Comparison of ENCODE assay signal across 12 cellular contexts in the genomic region with DNA sequence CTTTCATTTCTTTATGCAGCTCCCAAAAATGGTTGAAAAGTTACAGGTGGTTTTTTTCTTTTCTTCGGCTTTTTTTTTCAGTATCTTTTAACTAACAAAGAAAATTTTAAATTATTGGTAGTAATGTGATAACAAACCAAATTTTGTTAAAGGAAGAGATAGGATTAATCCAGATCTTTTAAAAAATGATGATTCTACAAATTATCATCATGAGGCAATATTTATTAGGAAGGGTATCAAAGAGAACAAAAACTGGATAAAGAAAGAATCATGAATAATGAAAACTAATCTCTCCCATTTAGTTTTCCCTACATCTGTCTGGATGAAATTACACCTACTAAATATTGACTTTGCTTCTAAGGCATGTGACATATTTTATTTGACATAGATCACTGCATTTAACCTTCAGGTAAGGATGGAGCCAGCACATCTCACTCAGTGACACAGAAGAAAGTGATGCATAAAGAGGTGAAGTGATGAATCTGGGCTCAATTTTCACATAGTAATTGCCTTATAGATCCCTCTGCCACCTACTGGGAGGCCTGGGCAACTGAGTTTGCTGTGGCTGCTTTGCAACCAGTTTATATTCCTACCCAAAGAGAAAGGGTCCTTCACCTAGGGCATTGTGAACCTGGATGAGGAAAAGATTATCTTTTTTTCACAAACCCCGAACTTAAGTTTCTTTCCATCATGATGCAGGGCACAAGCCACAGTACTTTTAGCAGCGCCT.
DNase-seq lines count a peak whose midpoint lies in the region; TF ChIP-seq lines count a peak whose summit lies in the region.
"Had no signal": no experiment of that assay in that cellular context is flagged by ENCODE, and none has a peak within 500 bp of the region (broad histone marks: within the 10 kb centered on the region; RNA-seq: fewer than 3 reads in every experiment).

No MANE protein-coding gene starts in this region.

- peaks cover 18% of the 10 kb centered on the region for H3K27me3 Mint-ChIP-seq in neural crest cell (ENCODE audit: low read depth)
- H3K27me3 Mint-ChIP-seq: activated naive CD4-positive, alpha-beta T cell treated with anti-CD3 and anti-CD28 coated beads, Interleukin-2, amount 50 U/mL, for 24 hours; B cell; T-cell had no signal

- no peaks in the 10 kb centered on the region for H4K20me1 ChIP-seq in mammary epithelial cell (ENCODE audit: insufficient read depth, low read length)

- dilution Hi-C loops in mammary epithelial cell (cut with HindIII; ENCODE audit: low sequenced_read_pairs): no loop called here

- no peak overlapping the region for H3K4me3 ChIP-seq in mammary epithelial cell (replicated peaks in 1 of 3; ENCODE audit: insufficient read depth in 1 of 3, low read depth in 2 of 3, low read length in 3 of 3)
- H3K4me3 ChIP-seq in thyroid gland (replicated peaks in 1 of 3): no peak overlapping the region
- H3K4me3 ChIP-seq: stomach had no signal

- intact Hi-C loops in mammary epithelial cell (cut with micrococcal nuclease): no loop called here
- intact Hi-C loops in thyroid gland (cut with DNase I): no loop called here

- no peak for TF ChIP-seq POLR2A in thyroid gland (IDR thresholded peaks at IDR 0.05)

- H3K27ac ChIP-seq in mammary epithelial cell (ENCODE audit: insufficient read depth, low read depth, low read length) (no peak overlapping the region), thyroid gland (no peak overlapping the region)
- H3K27ac ChIP-seq: stomach had no signal

- BruUV-seq in mammary epithelial cell (replicated peaks; lab: Mats Ljungman, UMichigan): no TSS peak

- H3K9ac ChIP-seq in mammary epithelial cell (ENCODE audit: insufficient read depth, low read length): no peak overlapping the region

- H3K27ac Mint-ChIP-seq in neural crest cell (ENCODE audit: unreplicated experiment): no peak overlapping the region
- H3K27ac Mint-ChIP-seq: activated naive CD4-positive, alpha-beta T cell treated with anti-CD3 and anti-CD28 coated beads, Interleukin-2, amount 50 U/mL, for 24 hours; B cell had no signal

- WGBS in mammary epithelial cell (ENCODE audit: low coverage, missing lambda C conversion rate): 85% methylated on average over 3 of the region's 3 CpGs
- 88 to 89% methylated on average over 3 of the region's 3 CpGs for WGBS in thyroid gland, 2 donors

- no peaks in the 10 kb centered on the region for H3K36me3 Mint-ChIP-seq in neural crest cell (ENCODE audit: low read depth)
- H3K36me3 Mint-ChIP-seq: activated naive CD4-positive, alpha-beta T cell treated with anti-CD3 and anti-CD28 coated beads, Interleukin-2, amount 50 U/mL, for 24 hours; T-cell had no signal

- H3K4me1 Mint-ChIP-seq in neural crest cell: peaks cover 5% of the 10 kb centered on the region

- H3K36me3 ChIP-seq in mammary epithelial cell (ENCODE audit: insufficient read depth, low read length): no peaks in the 10 kb centered on the region
- no peaks in the 10 kb centered on the region for H3K36me3 ChIP-seq in thyroid gland
- H3K36me3 ChIP-seq: stomach had no signal

- H2AFZ ChIP-seq in mammary epithelial cell (ENCODE audit: low read depth, low read length): no peak overlapping the region

- H3K4me1 ChIP-seq in mammary epithelial cell (ENCODE audit: insufficient read depth, low read length) (no peaks in the 10 kb centered on the region), thyroid gland (no peaks in the 10 kb centered on the region)
- H3K4me1 ChIP-seq: stomach had no signal

- no peaks in the 10 kb centered on the region for H3K9me3 ChIP-seq in mammary epithelial cell (replicated peaks; ENCODE audit: insufficient read depth, low read length)
- no peaks in the 10 kb centered on the region for H3K9me3 ChIP-seq in thyroid gland
- H3K9me3 ChIP-seq: stomach had no signal

- DNase-seq in NCI-H510A treated with DMSO at 0.1 percent for 48 hours (lab: John Stamatoyannopoulos, UW): peak; percentile 33
- no peak for DNase-seq in NCI-H510A (lab: John Stamatoyannopoulos, UW)
- DNase-seq in HuH-7 (ENCODE audit: low spot score): peak; percentile 4
- no peak for DNase-seq in mammary epithelial cell
- no peak for DNase-seq in neural crest cell (ENCODE audit: low read depth, low spot score)
- no peak for DNase-seq in thyroid gland
- DNase-seq in activated gamma-delta T cell (lab: John Stamatoyannopoulos, UW): no peak
- DNase-seq in DMS79 (lab: John Stamatoyannopoulos, UW): no peak
- DNase-seq: stomach had no signal

- CTCF ChIA-PET in mammary epithelial cell (lab: Charles Lee; ENCODE audit: low non-redundant PET): no interaction called here

- no peaks in the 10 kb centered on the region for H3K9me3 Mint-ChIP-seq in neural crest cell
- H3K9me3 Mint-ChIP-seq: activated naive CD4-positive, alpha-beta T cell treated with anti-CD3 and anti-CD28 coated beads, Interleukin-2, amount 50 U/mL, for 24 hours had no signal

- in situ Hi-C loops in mammary epithelial cell (cut with MboI; ENCODE audit: low sequenced_read_pairs in 2 of 2): no loop called here

- no peak overlapping the region for H3K4me3 Mint-ChIP-seq in neural crest cell
- H3K4me3 Mint-ChIP-seq: activated naive CD4-positive, alpha-beta T cell treated with anti-CD3 and anti-CD28 coated beads, Interleukin-2, amount 50 U/mL, for 24 hours; B cell; T-cell had no signal

- H3K79me2 ChIP-seq in mammary epithelial cell (ENCODE audit: insufficient read depth, low read length): no peaks in the 10 kb centered on the region

- H3K27me3 ChIP-seq in mammary epithelial cell (ENCODE audit: insufficient read depth, low read length) (peaks cover 2% of the 10 kb centered on the region), thyroid gland (no peaks in the 10 kb centered on the region)
- H3K27me3 ChIP-seq: stomach had no signal

- no peak overlapping the region for H3K4me2 ChIP-seq in mammary epithelial cell (ENCODE audit: insufficient read depth, low read depth, low read length)

- TF ChIP-seq CTCF in mammary epithelial cell (conservative IDR thresholded peaks at IDR 0.05 in 1 of 2, IDR thresholded peaks at IDR 0.05 in 1 of 2; ENCODE audit: extremely low read depth in 1 of 2, insufficient read depth in 1 of 2, low read depth in 1 of 2, low read length in 2 of 2): peak; percentile 39 to 65
- peak; percentile 50 for TF ChIP-seq CTCF in neural crest cell (conservative IDR thresholded peaks at IDR 0.05)
- TF ChIP-seq CTCF in thyroid gland (IDR thresholded peaks at IDR 0.05): no peak

Comparison
In these comparisons a context has a peak if more than half of its experiments do, and no peak if none do; other contexts are left out.
1. DNase-seq: peak in NCI-H510A treated with DMSO at 0.1 percent for 48 hours (single experiment) and HuH-7 (single experiment); none in NCI-H510A (single experiment), mammary epithelial cell (single experiment), neural crest cell (single experiment), thyroid gland (0 of 2), activated gamma-delta T cell (single experiment) and DMS79 (single experiment).
2. CTCF ChIP-seq: peak in mammary epithelial cell (2 of 2) and neural crest cell (single experiment); none in thyroid gland (0 of 6).